ENCODE assay signal across 10 cellular contexts in genomic region chr5:125372694-125373621, GRCh38.
DNase-seq lines count a peak whose midpoint lies in the region; ATAC-seq and TF ChIP-seq lines count a peak whose summit lies in the region.
"Had no signal": no experiment of that assay in that cellular context is flagged by ENCODE, and none has a peak within 500 bp of the region (broad histone marks: within the 10 kb centered on the region; RNA-seq: fewer than 3 reads in every experiment).

No MANE protein-coding gene starts in this region.

- in situ Hi-C loops in KBM-7 (cut with MboI; ENCODE audit: low pct_unique_long_range_greater_than_20kb, low sequenced_read_pairs), result no loop called here

- ATAC-seq in left ventricle myocardium superior (no peak), GM18909 (IDR thresholded peaks at IDR 0.05; ENCODE audit: poor library complexity, unreplicated experiment) (no peak)

- DNase-seq in HEK293T (ENCODE audit: extremely low spot score), result no peak
- peak; percentile 55 to 68 for DNase-seq in SJSA1 (ENCODE audit: low read depth in 1 of 2, low spot score in 2 of 2)
- peak; percentile 22 for DNase-seq in hepatic stellate cell (ENCODE audit: low spot score)
- DNase-seq in left ventricle myocardium superior, result no peak
- DNase-seq in T-helper 2 cell treated with Interferon-gamma antibody and Interleukin-4, amounts not matched to agents 5 μg/mL and 100 μg/mL, for 36 hours (ENCODE audit: low spot score), result no peak
- DNase-seq in KBM-7, result no peak
- DNase-seq: CD4-positive, CD25-positive, alpha-beta regulatory T cell; stomach had no signal

- POLR2A ChIA-PET in HEK293T (lab: Yijun Ruan, JAX), result interaction anchor here (0.9 to 1.4 kb wide), 2 partner anchors 37 to 40 kb away, joined by 3 to 4 read pairs; no protein-coding TSS in a partner anchor

- no peak overlapping the region for H3K4me3 Mint-ChIP-seq in T-helper 2 cell treated with Interferon-gamma antibody and Interleukin-4, amounts not matched to agents 5 μg/mL and 100 μg/mL, for 36 hours
- H3K4me3 Mint-ChIP-seq: CD4-positive, CD25-positive, alpha-beta regulatory T cell had no signal

- H3K27me3 ChIP-seq in ACC112 (ENCODE audit: insufficient read depth, low read length) (no peaks in the 10 kb centered on the region), SJSA1 (replicated peaks) (no peaks in the 10 kb centered on the region)
- H3K27me3 ChIP-seq: stomach had no signal

- intact Hi-C loops in left ventricle myocardium superior (cut with micrococcal nuclease), result no loop called here

- no peaks in the 10 kb centered on the region for H3K4me1 Mint-ChIP-seq in T-helper 2 cell treated with Interferon-gamma antibody and Interleukin-4, amounts not matched to agents 5 μg/mL and 100 μg/mL, for 36 hours (ENCODE audit: low read depth)
- H3K4me1 Mint-ChIP-seq: CD4-positive, CD25-positive, alpha-beta regulatory T cell had no signal

- no peaks in the 10 kb centered on the region for H3K9me3 Mint-ChIP-seq in T-helper 2 cell treated with Interferon-gamma antibody and Interleukin-4, amounts not matched to agents 5 μg/mL and 100 μg/mL, for 36 hours

- peaks cover 13% of the 10 kb centered on the region for H3K4me1 ChIP-seq in ACC112 (ENCODE audit: control insufficient read depth, insufficient read depth, low read length, unreplicated experiment)
- H3K4me1 ChIP-seq in SJSA1 (replicated peaks), result peaks cover 9% of the 10 kb centered on the region
- H3K4me1 ChIP-seq: stomach had no signal

- CTCF ChIA-PET in HEK293T (lab: Yijun Ruan, JAX), result interaction anchor here (0.6 kb wide), 1 partner anchor 1027 kb away, joined by 3 read pairs; no protein-coding TSS in a partner anchor

- H3K36me3 Mint-ChIP-seq in T-helper 2 cell treated with Interferon-gamma antibody and Interleukin-4, amounts not matched to agents 5 μg/mL and 100 μg/mL, for 36 hours (ENCODE audit: low read depth), result no peaks in the 10 kb centered on the region
- H3K36me3 Mint-ChIP-seq: CD4-positive, CD25-positive, alpha-beta regulatory T cell had no signal

- no peaks in the 10 kb centered on the region for H3K27me3 Mint-ChIP-seq in T-helper 2 cell treated with Interferon-gamma antibody and Interleukin-4, amounts not matched to agents 5 μg/mL and 100 μg/mL, for 36 hours (ENCODE audit: low read depth)
- H3K27me3 Mint-ChIP-seq: CD4-positive, CD25-positive, alpha-beta regulatory T cell had no signal

- H3K4me3 ChIP-seq in ACC112 (ENCODE audit: low read depth, low read length), result no peak overlapping the region
- no peak overlapping the region for H3K4me3 ChIP-seq in SJSA1
- H3K4me3 ChIP-seq: stomach had no signal

- no peaks in the 10 kb centered on the region for H3K36me3 ChIP-seq in ACC112 (ENCODE audit: insufficient read depth, low read length)
- no peaks in the 10 kb centered on the region for H3K36me3 ChIP-seq in SJSA1
- H3K36me3 ChIP-seq: stomach had no signal

- no peaks in the 10 kb centered on the region for H3K9me3 ChIP-seq in SJSA1 (replicated peaks)
- H3K9me3 ChIP-seq: stomach had no signal

- no peak overlapping the region for H3K27ac ChIP-seq in ACC112 (ENCODE audit: low read depth, low read length)
- peak overlapping the region; percentile 46 for H3K27ac ChIP-seq in SJSA1
- H3K27ac ChIP-seq: stomach had no signal

- H2AFZ ChIP-seq in ACC112 (ENCODE audit: low read length, unreplicated experiment), result peak overlapping the region; percentile 51

- no peak overlapping the region for H3K27ac Mint-ChIP-seq in T-helper 2 cell treated with Interferon-gamma antibody and Interleukin-4, amounts not matched to agents 5 μg/mL and 100 μg/mL, for 36 hours
- H3K27ac Mint-ChIP-seq: CD4-positive, CD25-positive, alpha-beta regulatory T cell had no signal

- no peaks in the 10 kb centered on the region for H3K79me2 ChIP-seq in ACC112 (ENCODE audit: control insufficient read depth, insufficient read depth, low read length, unreplicated experiment)

TF ChIP-seq in HEK293T, 16 proteins besides CTCF, POLR2A, EP300 and RAD21:
- 0 out of 2 replicates have a peak, but pooled peaks have one; percentile 10 for TF ChIP-seq ARNT (IDR thresholded peaks at IDR 0.05)
- TF ChIP-seq CTBP1 (IDR thresholded peaks at IDR 0.05; ENCODE audit: borderline replicate concordance), result no peak
- TF ChIP-seq FOXM1 (IDR thresholded peaks at IDR 0.05; ENCODE audit: borderline replicate concordance), result no peak
- TF ChIP-seq ELF4 (IDR thresholded peaks at IDR 0.05), result no peak
- no peak for TF ChIP-seq NFRKB (IDR thresholded peaks at IDR 0.05)
- no peak for TF ChIP-seq LEF1 (IDR thresholded peaks at IDR 0.05; ENCODE audit: borderline replicate concordance)

Comparison
In these comparisons a context has a peak if more than half of its experiments do, and no peak if none do; other contexts are left out.
1. DNase-seq: peak in SJSA1 (2 of 2) and hepatic stellate cell (single experiment); none in HEK293T (single experiment), left ventricle myocardium superior (single experiment), T-helper 2 cell treated with Interferon-gamma antibody and Interleukin-4, amounts not matched to agents 5 μg/mL and 100 μg/mL, for 36 hours (single experiment) and KBM-7 (single experiment).